ENCODE assay signal across 8 cellular contexts in genomic region chr15:89367485-89368451, GRCh38. TPM values are rescaled to one million over a fixed set of nuclear protein-coding genes. Genes with fewer than 3 reads are reported as not detected.
DNase-seq lines count a peak whose midpoint lies in the region; ATAC-seq, FAIRE-seq and TF ChIP-seq lines count a peak whose summit lies in the region.

No MANE protein-coding gene starts in this region.

- H3K9me3 ChIP-seq in kidney (ENCODE audit: control insufficient read depth in 1 of 2, low read length in 2 of 2): no peaks in the 10 kb centered on the region

- TF ChIP-seq RAD21 in Ishikawa (IDR thresholded peaks at IDR 0.05; ENCODE audit: low read depth): no peak

- H3K9ac ChIP-seq in mesendoderm (ENCODE audit: low read length) (no peak overlapping the region), kidney (ENCODE audit: low read length in 2 of 2) (no peak overlapping the region)

- no peak overlapping the region for H2BK120ac ChIP-seq in mesendoderm (ENCODE audit: low read depth, low read length)

- H3K4me3 ChIP-seq in mesendoderm (ENCODE audit: low read length) (no peak overlapping the region), kidney (ENCODE audit: low read length in 2 of 2) (no peak overlapping the region)

- DNase-seq in CD1c-positive myeloid dendritic cell (ENCODE audit: extremely low spot score): peak; percentile 14
- DNase-seq in activated T-helper 1 cell treated with anti-CD3 and anti-CD28 coated beads, Interleukin-12 subunit alpha, Interleukin-12 subunit beta, Interleukin-2, Interleukin-4 antibody, amounts not matched to agents 30 ng/mL and 10 ng/mL and 1 ng/mL, durations not matched to agents 14 hours and 24 hours and 36 hours (ENCODE audit: low spot score): no peak
- DNase-seq in mesendoderm: peak; percentile 64
- DNase-seq in activated gamma-delta T cell (lab: John Stamatoyannopoulos, UW): no peak
- DNase-seq in kidney: no peak

- no peak overlapping the region for H3K4ac ChIP-seq in mesendoderm (ENCODE audit: low read depth, low read length)

- H3K79me2 ChIP-seq in mesendoderm (ENCODE audit: control insufficient read depth, insufficient read depth, low read length): no peaks in the 10 kb centered on the region

- H3K27ac ChIP-seq in mesendoderm (ENCODE audit: low read depth, low read length): no peak overlapping the region
- H3K27ac ChIP-seq in kidney (ENCODE audit: low read depth in 2 of 2, low read length in 2 of 2): no peak overlapping the region

- H4K8ac ChIP-seq in mesendoderm (ENCODE audit: low read depth, low read length): no peak overlapping the region

- no peak for TF ChIP-seq CTCF in kidney (IDR thresholded peaks at IDR 0.05; ENCODE audit: borderline replicate concordance, extremely low read depth, insufficient read depth)

- H3K27me3 ChIP-seq in mesendoderm (ENCODE audit: insufficient read depth, low read length, poor library complexity): peaks cover 97% of the 10 kb centered on the region

- no peak for TF ChIP-seq EP300 in Ishikawa (IDR thresholded peaks at IDR 0.05; ENCODE audit: borderline replicate concordance)

- no peak overlapping the region for H2BK5ac ChIP-seq in mesendoderm (ENCODE audit: low read length)

- H3K23ac ChIP-seq in mesendoderm (ENCODE audit: low read length): no peak overlapping the region

- H3K36me3 ChIP-seq in mesendoderm (ENCODE audit: control insufficient read depth, insufficient read depth, low read length) (no peaks in the 10 kb centered on the region), kidney (ENCODE audit: control insufficient read depth in 1 of 2, insufficient read depth in 2 of 2, low read length in 2 of 2) (no peaks in the 10 kb centered on the region)

- no peak overlapping the region for H4K5ac ChIP-seq in mesendoderm (ENCODE audit: low read length)

- H3K18ac ChIP-seq in mesendoderm (ENCODE audit: low read length): no peak overlapping the region

- H2BK15ac ChIP-seq in mesendoderm (replicated peaks; ENCODE audit: low read depth): no peak overlapping the region

- no peak overlapping the region for H3K27ac Mint-ChIP-seq in activated T-helper 1 cell treated with anti-CD3 and anti-CD28 coated beads, Interleukin-12 subunit alpha, Interleukin-12 subunit beta, Interleukin-2, Interleukin-4 antibody, amounts not matched to agents 30 ng/mL and 10 ng/mL and 1 ng/mL, durations not matched to agents 14 hours and 24 hours and 36 hours

- intact Hi-C loops in activated T-helper 1 cell treated with anti-CD3 and anti-CD28 coated beads, Interleukin-12 subunit alpha, Interleukin-12 subunit beta, Interleukin-2, Interleukin-4 antibody, amounts not matched to agents 30 ng/mL and 10 ng/mL and 1 ng/mL, durations not matched to agents 14 hours and 24 hours and 36 hours (cut with micrococcal nuclease): loop anchor here (2.0 kb wide), 1 partner anchor 41 kb away; no protein-coding TSS in a partner anchor
- intact Hi-C loops in kidney (cut with DNase I): loop anchor here (10.0 kb wide), 1 partner anchor 57 kb away; no protein-coding TSS in a partner anchor

- H3K79me1 ChIP-seq in mesendoderm (ENCODE audit: low read length): no peaks in the 10 kb centered on the region

- ATAC-seq in GM19455 (IDR thresholded peaks at IDR 0.05; ENCODE audit: unreplicated experiment): no peak
- ATAC-seq in GM18909 (IDR thresholded peaks at IDR 0.05; ENCODE audit: poor library complexity, unreplicated experiment): no peak

- peak overlapping the region; percentile 37 for H3K4me3 Mint-ChIP-seq in activated T-helper 1 cell treated with anti-CD3 and anti-CD28 coated beads, Interleukin-12 subunit alpha, Interleukin-12 subunit beta, Interleukin-2, Interleukin-4 antibody, amounts not matched to agents 30 ng/mL and 10 ng/mL and 1 ng/mL, durations not matched to agents 14 hours and 24 hours and 36 hours

- H3K4me1 ChIP-seq in mesendoderm (ENCODE audit: control insufficient read depth, low read depth, low read length) (peaks cover 2% of the 10 kb centered on the region), kidney (ENCODE audit: control insufficient read depth in 1 of 2, insufficient read depth in 1 of 2, low read depth in 1 of 2, low read length in 2 of 2) (peaks cover 0 to 5% of the 10 kb centered on the region in 2 donors)

- no peak for FAIRE-seq in kidney (lab: Jason Lieb, UNC)

- H3K4me2 ChIP-seq in mesendoderm (ENCODE audit: low read length): no peak overlapping the region

- no peaks in the 10 kb centered on the region for H3K36me3 Mint-ChIP-seq in activated T-helper 1 cell treated with anti-CD3 and anti-CD28 coated beads, Interleukin-12 subunit alpha, Interleukin-12 subunit beta, Interleukin-2, Interleukin-4 antibody, amounts not matched to agents 30 ng/mL and 10 ng/mL and 1 ng/mL, durations not matched to agents 14 hours and 24 hours and 36 hours (ENCODE audit: low read depth)

- H3K56ac ChIP-seq in mesendoderm (ENCODE audit: low read length): no peak overlapping the region

- no peaks in the 10 kb centered on the region for H3K9me3 Mint-ChIP-seq in activated T-helper 1 cell treated with anti-CD3 and anti-CD28 coated beads, Interleukin-12 subunit alpha, Interleukin-12 subunit beta, Interleukin-2, Interleukin-4 antibody, amounts not matched to agents 30 ng/mL and 10 ng/mL and 1 ng/mL, durations not matched to agents 14 hours and 24 hours and 36 hours

- H3K27me3 Mint-ChIP-seq in activated T-helper 1 cell treated with anti-CD3 and anti-CD28 coated beads, Interleukin-12 subunit alpha, Interleukin-12 subunit beta, Interleukin-2, Interleukin-4 antibody, amounts not matched to agents 30 ng/mL and 10 ng/mL and 1 ng/mL, durations not matched to agents 14 hours and 24 hours and 36 hours (ENCODE audit: insufficient read depth): peaks cover 81% of the 10 kb centered on the region

- H2AK5ac ChIP-seq in mesendoderm (ENCODE audit: low read length): no peak overlapping the region

- no peaks in the 10 kb centered on the region for H3K4me1 Mint-ChIP-seq in activated T-helper 1 cell treated with anti-CD3 and anti-CD28 coated beads, Interleukin-12 subunit alpha, Interleukin-12 subunit beta, Interleukin-2, Interleukin-4 antibody, amounts not matched to agents 30 ng/mL and 10 ng/mL and 1 ng/mL, durations not matched to agents 14 hours and 24 hours and 36 hours (ENCODE audit: low read depth)

- WGBS in mesendoderm (ENCODE audit: extremely low coverage, insufficient coverage, low lambda C conversion rate): no CpG with 5 or more reads among the region's 90 CpGs

TF ChIP-seq in Ishikawa, 13 proteins besides CTCF, POLR2A, EP300 and RAD21:
- TF ChIP-seq USF1 (IDR thresholded peaks at IDR 0.05) (no peak), EGR1 (IDR thresholded peaks at IDR 0.05) (no peak), MAX (IDR thresholded peaks at IDR 0.05) (peak; percentile 73), TEAD4 (IDR thresholded peaks at IDR 0.05) (no peak), CEBPB (IDR thresholded peaks at IDR 0.05) (no peak)

RNA-seq across cellular contexts. Expression of gene POLG, which starts 33.1 kb away (rescaled TPM):
- total RNA-seq in activated T-helper 1 cell treated with anti-CD3 and anti-CD28 coated beads, Interleukin-12 subunit alpha, Interleukin-12 subunit beta, Interleukin-2, Interleukin-4 antibody, amounts not matched to agents 30 ng/mL and 10 ng/mL and 1 ng/mL, durations not matched to agents 14 hours and 24 hours and 36 hours: 116 and 134 TPM in 2 replicates
- polyA plus RNA-seq in mesendoderm (2013, experiment 1 of 2): 17.7 TPM
- 17.3 TPM for polyA plus RNA-seq in mesendoderm (2013, experiment 2 of 2)
- 72.4 TPM for total RNA-seq in kidney
- 28.6 TPM for polyA plus RNA-seq in kidney (ENCODE audit: insufficient read depth, low read depth, low replicate concordance)

Comparison
In these comparisons a context has a peak if more than half of its experiments do, and no peak if none do; other contexts are left out.
1. DNase-seq: peak in CD1c-positive myeloid dendritic cell (single experiment) and mesendoderm (single experiment); none in activated T-helper 1 cell treated with anti-CD3 and anti-CD28 coated beads, Interleukin-12 subunit alpha, Interleukin-12 subunit beta, Interleukin-2, Interleukin-4 antibody, amounts not matched to agents 30 ng/mL and 10 ng/mL and 1 ng/mL, durations not matched to agents 14 hours and 24 hours and 36 hours (single experiment), activated gamma-delta T cell (single experiment) and kidney (single experiment).